Comparison of ENCODE assay signal across 2 cellular contexts in the genomic region with DNA sequence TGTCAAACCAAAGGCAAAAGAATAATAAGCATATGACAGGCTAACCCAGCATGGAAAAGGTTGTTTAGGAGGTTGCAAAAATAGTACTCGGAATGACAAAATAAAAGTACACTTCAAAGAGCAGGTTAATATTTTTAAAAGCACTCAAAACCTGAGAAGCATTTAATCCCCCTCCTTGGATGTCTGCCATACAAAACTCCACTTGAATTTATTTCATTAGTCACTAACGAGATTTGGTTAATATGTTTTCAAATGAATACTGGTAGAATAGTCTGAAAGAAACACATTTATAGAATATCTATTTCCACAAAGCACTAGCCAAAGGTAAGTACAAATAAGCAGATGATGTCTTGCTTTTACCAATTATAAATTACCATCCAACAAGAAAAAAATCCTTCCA.
TF ChIP-seq lines count a peak whose summit lies in the region.

No MANE protein-coding gene starts in this region.

TF ChIP-seq in SK-N-SH treated with all-trans-retinoic acid at 6 μM for 48 hours, 23 proteins besides CTCF, POLR2A, EP300 and RAD21:
- TF ChIP-seq ZNF8 (CRISPR knock-in tag; IDR thresholded peaks at IDR 0.05): no peak

TF ChIP-seq in SK-N-SH, 30 proteins besides CTCF, POLR2A, EP300 and RAD21:
- no peak for TF ChIP-seq YY1 (IDR thresholded peaks at IDR 0.05; ENCODE audit: low read depth)
- TF ChIP-seq ZBTB33 (IDR thresholded peaks at IDR 0.05; ENCODE audit: borderline replicate concordance, low read depth): no peak
- TF ChIP-seq, protein P1, sequence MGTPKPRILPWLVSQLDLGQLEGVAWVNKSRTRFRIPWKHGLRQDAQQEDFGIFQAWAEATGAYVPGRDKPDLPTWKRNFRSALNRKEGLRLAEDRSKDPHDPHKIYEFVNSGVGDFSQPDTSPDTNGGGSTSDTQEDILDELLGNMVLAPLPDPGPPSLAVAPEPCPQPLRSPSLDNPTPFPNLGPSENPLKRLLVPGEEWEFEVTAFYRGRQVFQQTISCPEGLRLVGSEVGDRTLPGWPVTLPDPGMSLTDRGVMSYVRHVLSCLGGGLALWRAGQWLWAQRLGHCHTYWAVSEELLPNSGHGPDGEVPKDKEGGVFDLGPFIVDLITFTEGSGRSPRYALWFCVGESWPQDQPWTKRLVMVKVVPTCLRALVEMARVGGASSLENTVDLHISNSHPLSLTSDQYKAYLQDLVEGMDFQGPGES (IDR thresholded peaks at IDR 0.05; ENCODE audit: low read depth, low read length): no peak
- no peak for TF ChIP-seq EZH2phosphoT487 (IDR thresholded peaks at IDR 0.05; ENCODE audit: borderline replicate concordance, low read depth)
- no peak for TF ChIP-seq TEAD4 (IDR thresholded peaks at IDR 0.05; ENCODE audit: borderline replicate concordance, insufficient read depth)
- TF ChIP-seq CHD2 (IDR thresholded peaks at IDR 0.05; ENCODE audit: low read length, partially characterized antibody): no peak
- TF ChIP-seq, protein P2, sequence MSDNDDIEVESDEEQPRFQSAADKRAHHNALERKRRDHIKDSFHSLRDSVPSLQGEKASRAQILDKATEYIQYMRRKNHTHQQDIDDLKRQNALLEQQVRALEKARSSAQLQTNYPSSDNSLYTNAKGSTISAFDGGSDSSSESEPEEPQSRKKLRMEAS (IDR thresholded peaks at IDR 0.05; ENCODE audit: low read depth): no peak
- no peak for TF ChIP-seq TCF12 (IDR thresholded peaks at IDR 0.05)
- no peak for TF ChIP-seq GABPA (IDR thresholded peaks at IDR 0.05; ENCODE audit: low read depth)
- TF ChIP-seq JUND (IDR thresholded peaks at IDR 0.05): no peak
- TF ChIP-seq, protein P3, sequence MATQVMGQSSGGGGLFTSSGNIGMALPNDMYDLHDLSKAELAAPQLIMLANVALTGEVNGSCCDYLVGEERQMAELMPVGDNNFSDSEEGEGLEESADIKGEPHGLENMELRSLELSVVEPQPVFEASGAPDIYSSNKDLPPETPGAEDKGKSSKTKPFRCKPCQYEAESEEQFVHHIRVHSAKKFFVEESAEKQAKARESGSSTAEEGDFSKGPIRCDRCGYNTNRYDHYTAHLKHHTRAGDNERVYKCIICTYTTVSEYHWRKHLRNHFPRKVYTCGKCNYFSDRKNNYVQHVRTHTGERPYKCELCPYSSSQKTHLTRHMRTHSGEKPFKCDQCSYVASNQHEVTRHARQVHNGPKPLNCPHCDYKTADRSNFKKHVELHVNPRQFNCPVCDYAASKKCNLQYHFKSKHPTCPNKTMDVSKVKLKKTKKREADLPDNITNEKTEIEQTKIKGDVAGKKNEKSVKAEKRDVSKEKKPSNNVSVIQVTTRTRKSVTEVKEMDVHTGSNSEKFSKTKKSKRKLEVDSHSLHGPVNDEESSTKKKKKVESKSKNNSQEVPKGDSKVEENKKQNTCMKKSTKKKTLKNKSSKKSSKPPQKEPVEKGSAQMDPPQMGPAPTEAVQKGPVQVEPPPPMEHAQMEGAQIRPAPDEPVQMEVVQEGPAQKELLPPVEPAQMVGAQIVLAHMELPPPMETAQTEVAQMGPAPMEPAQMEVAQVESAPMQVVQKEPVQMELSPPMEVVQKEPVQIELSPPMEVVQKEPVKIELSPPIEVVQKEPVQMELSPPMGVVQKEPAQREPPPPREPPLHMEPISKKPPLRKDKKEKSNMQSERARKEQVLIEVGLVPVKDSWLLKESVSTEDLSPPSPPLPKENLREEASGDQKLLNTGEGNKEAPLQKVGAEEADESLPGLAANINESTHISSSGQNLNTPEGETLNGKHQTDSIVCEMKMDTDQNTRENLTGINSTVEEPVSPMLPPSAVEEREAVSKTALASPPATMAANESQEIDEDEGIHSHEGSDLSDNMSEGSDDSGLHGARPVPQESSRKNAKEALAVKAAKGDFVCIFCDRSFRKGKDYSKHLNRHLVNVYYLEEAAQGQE (IDR thresholded peaks at IDR 0.05; ENCODE audit: low read depth, low read length): no peak
- TF ChIP-seq SIN3A (IDR thresholded peaks at IDR 0.05; ENCODE audit: borderline replicate concordance, low read depth, low read length): no peak
- TF ChIP-seq RFX5 (IDR thresholded peaks at IDR 0.05; ENCODE audit: low read length): no peak
- TF ChIP-seq NRF1 (IDR thresholded peaks at IDR 0.05; ENCODE audit: low read depth, low read length): no peak
- TF ChIP-seq SMC3 (IDR thresholded peaks at IDR 0.05; ENCODE audit: low read depth, low read length): no peak
- no peak for TF ChIP-seq FOXJ3 (CRISPR knock-in tag; IDR thresholded peaks at IDR 0.05)
- TF ChIP-seq MEF2A (IDR thresholded peaks at IDR 0.05; ENCODE audit: borderline replicate concordance, low read depth): no peak
- no peak for TF ChIP-seq RXRA (IDR thresholded peaks at IDR 0.05; ENCODE audit: borderline replicate concordance, low read depth)
- TF ChIP-seq RCOR1 (IDR thresholded peaks at IDR 0.05; ENCODE audit: low read length): no peak
